In genomic region chr12:48681738-48682532, GRCh38 we compare ENCODE assay signal across 1 cellular context.
A peak's percentile ranks its signal among the peaks of the same experiment; 100 is the strongest.
TF ChIP-seq lines count a peak whose summit lies in the region.

Gene KANSL2, minus strand, starts transcription at chr12:48682238. Its CDS starts 606 bp downstream, at chr12:48681632.

TF ChIP-seq in HepG2, 621 proteins besides CTCF, POLR2A, EP300 and RAD21 (continued from another document and continues in another):
- TF ChIP-seq, protein P1, sequence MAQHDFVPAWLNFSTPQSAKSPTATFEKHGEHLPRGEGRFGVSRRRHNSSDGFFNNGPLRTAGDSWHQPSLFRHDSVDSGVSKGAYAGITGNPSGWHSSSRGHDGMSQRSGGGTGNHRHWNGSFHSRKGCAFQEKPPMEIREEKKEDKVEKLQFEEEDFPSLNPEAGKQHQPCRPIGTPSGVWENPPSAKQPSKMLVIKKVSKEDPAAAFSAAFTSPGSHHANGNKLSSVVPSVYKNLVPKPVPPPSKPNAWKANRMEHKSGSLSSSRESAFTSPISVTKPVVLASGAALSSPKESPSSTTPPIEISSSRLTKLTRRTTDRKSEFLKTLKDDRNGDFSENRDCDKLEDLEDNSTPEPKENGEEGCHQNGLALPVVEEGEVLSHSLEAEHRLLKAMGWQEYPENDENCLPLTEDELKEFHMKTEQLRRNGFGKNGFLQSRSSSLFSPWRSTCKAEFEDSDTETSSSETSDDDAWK (CRISPR knock-in tag; IDR thresholded peaks at IDR 0.05): no peak
- TF ChIP-seq ZNF142 (CRISPR knock-in tag; IDR thresholded peaks at IDR 0.05) (peak; percentile 89), EEA1 (CRISPR knock-in tag; IDR thresholded peaks at IDR 0.05; ENCODE audit: borderline replicate concordance) (0 out of 2 replicates have a peak, but pooled peaks have one; percentile 29), ZBED4 (CRISPR knock-in tag; IDR thresholded peaks at IDR 0.05; ENCODE audit: borderline replicate concordance) (no peak), KLF15 (CRISPR knock-in tag; IDR thresholded peaks at IDR 0.05; ENCODE audit: borderline replicate concordance) (peak; percentile 85; the same call in 1 of the 2 replicates), ZNF83 (CRISPR knock-in tag; IDR thresholded peaks at IDR 0.05; ENCODE audit: borderline replicate concordance) (peak; percentile 56; the same call in 1 of the 2 replicates), IRF2 (CRISPR knock-in tag; IDR thresholded peaks at IDR 0.05) (no peak; the same call in 1 of the 2 replicates), ZNF235 (CRISPR knock-in tag; IDR thresholded peaks at IDR 0.05; ENCODE audit: borderline replicate concordance) (no peak), SUZ12 (IDR thresholded peaks at IDR 0.05; ENCODE audit: low read depth, low read length) (no peak), NFIC (IDR thresholded peaks at IDR 0.05; ENCODE audit: low read length) (no peak), SNAPC2 (CRISPR knock-in tag; IDR thresholded peaks at IDR 0.05) (peak; percentile 83; the same call in 1 of the 2 replicates), ZMYM2 (CRISPR knock-in tag; IDR thresholded peaks at IDR 0.05) (peak; percentile 18; the same call in 1 of the 2 replicates), ZNF512B (CRISPR knock-in tag; IDR thresholded peaks at IDR 0.05; ENCODE audit: borderline replicate concordance) (no peak), ISX (CRISPR knock-in tag; conservative IDR thresholded peaks at IDR 0.05) (no peak; the same call in 1 of the 2 replicates), MED13 (CRISPR knock-in tag; IDR thresholded peaks at IDR 0.05) (no peak; the same call in 1 of the 2 replicates), ATF7 (IDR thresholded peaks at IDR 0.05) (no peak), ATF7 (CRISPR knock-in tag; IDR thresholded peaks at IDR 0.05) (0 out of 2 replicates have a peak, but pooled peaks have one; percentile 45), DNMT1 (CRISPR knock-in tag; IDR thresholded peaks at IDR 0.05) (no peak), POLR2AphosphoS2 (IDR thresholded peaks at IDR 0.05; ENCODE audit: low read depth, low read length) (0 out of 2 replicates have a peak, but pooled peaks have one; percentile 63), ZNF567 (CRISPR knock-in tag; IDR thresholded peaks at IDR 0.05; ENCODE audit: borderline replicate concordance) (peak; percentile 76; the same call in 1 of the 2 replicates), AFF4 (CRISPR knock-in tag; IDR thresholded peaks at IDR 0.05) (peak; percentile 88), ZBTB7A (CRISPR knock-in tag; IDR thresholded peaks at IDR 0.05) (no peak), MTF1 (CRISPR knock-in tag; IDR thresholded peaks at IDR 0.05) (no peak), HES4 (CRISPR knock-in tag; IDR thresholded peaks at IDR 0.05; ENCODE audit: borderline replicate concordance) (0 out of 2 replicates have a peak, but pooled peaks have one; percentile 4), LBX2 (CRISPR knock-in tag; IDR thresholded peaks at IDR 0.05; ENCODE audit: borderline replicate concordance) (no peak), ZNF672 (CRISPR knock-in tag; IDR thresholded peaks at IDR 0.05) (0 out of 2 replicates have a peak, but pooled peaks have one; percentile 44), AGO1 (IDR thresholded peaks at IDR 0.05; ENCODE audit: low read depth, low read length, poor library complexity, severe bottlenecking) (no peak), SNAPC5 (CRISPR knock-in tag; IDR thresholded peaks at IDR 0.05; ENCODE audit: borderline replicate concordance) (no peak), KLF9 (CRISPR knock-in tag; IDR thresholded peaks at IDR 0.05; ENCODE audit: low read depth) (peak; percentile 22; the same call in 1 of the 2 replicates), HDAC1 (CRISPR knock-in tag; IDR thresholded peaks at IDR 0.05) (peak; percentile 89), TBL1XR1 (IDR thresholded peaks at IDR 0.05; ENCODE audit: borderline replicate concordance, low read length, partially characterized antibody) (no peak), KAT7 (CRISPR knock-in tag; IDR thresholded peaks at IDR 0.05; ENCODE audit: borderline replicate concordance) (no peak)
- TF ChIP-seq, protein P2, sequence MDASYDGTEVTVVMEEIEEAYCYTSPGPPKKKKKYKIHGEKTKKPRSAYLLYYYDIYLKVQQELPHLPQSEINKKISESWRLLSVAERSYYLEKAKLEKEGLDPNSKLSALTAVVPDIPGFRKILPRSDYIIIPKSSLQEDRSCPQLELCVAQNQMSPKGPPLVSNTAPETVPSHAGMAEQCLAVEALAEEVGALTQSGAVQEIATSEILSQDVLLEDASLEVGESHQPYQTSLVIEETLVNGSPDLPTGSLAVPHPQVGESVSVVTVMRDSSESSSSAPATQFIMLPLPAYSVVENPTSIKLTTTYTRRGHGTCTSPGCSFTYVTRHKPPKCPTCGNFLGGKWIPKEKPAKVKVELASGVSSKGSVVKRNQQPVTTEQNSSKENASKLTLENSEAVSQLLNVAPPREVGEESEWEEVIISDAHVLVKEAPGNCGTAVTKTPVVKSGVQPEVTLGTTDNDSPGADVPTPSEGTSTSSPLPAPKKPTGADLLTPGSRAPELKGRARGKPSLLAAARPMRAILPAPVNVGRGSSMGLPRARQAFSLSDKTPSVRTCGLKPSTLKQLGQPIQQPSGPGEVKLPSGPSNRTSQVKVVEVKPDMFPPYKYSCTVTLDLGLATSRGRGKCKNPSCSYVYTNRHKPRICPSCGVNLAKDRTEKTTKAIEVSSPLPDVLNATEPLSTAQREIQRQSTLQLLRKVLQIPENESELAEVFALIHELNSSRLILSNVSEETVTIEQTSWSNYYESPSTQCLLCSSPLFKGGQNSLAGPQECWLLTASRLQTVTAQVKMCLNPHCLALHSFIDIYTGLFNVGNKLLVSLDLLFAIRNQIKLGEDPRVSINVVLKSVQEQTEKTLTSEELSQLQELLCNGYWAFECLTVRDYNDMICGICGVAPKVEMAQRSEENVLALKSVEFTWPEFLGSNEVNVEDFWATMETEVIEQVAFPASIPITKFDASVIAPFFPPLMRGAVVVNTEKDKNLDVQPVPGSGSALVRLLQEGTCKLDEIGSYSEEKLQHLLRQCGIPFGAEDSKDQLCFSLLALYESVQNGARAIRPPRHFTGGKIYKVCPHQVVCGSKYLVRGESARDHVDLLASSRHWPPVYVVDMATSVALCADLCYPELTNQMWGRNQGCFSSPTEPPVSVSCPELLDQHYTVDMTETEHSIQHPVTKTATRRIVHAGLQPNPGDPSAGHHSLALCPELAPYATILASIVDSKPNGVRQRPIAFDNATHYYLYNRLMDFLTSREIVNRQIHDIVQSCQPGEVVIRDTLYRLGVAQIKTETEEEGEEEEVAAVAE (CRISPR knock-in tag; IDR thresholded peaks at IDR 0.05; ENCODE audit: borderline replicate concordance): peak; percentile 84; the same call in 1 of the 2 replicates
